ENCODE assay signal across 19 cellular contexts in genomic region chr3:57026918-57027317, GRCh38. TPM values are rescaled to one million over a fixed set of nuclear protein-coding genes. Genes with fewer than 3 reads are reported as not detected.
DNase-seq lines count a peak whose midpoint lies in the region; ATAC-seq, FAIRE-seq and TF ChIP-seq lines count a peak whose summit lies in the region.
"Had no signal": no experiment of that assay in that cellular context is flagged by ENCODE, and none has a peak within 500 bp of the region (broad histone marks: within the 10 kb centered on the region; RNA-seq: fewer than 3 reads in every experiment).

No MANE protein-coding gene starts in this region.

- no peaks in the 10 kb centered on the region for H3K4me1 ChIP-seq in pancreas
- H3K4me1 ChIP-seq: neural progenitor cell had no signal

- H3K27ac ChIP-seq in pancreas: no peak overlapping the region
- H3K27ac ChIP-seq: lower lobe of right lung, neural progenitor cell had no signal

- TF ChIP-seq CTCF in pancreas (IDR thresholded peaks at IDR 0.05): no peak

- no peaks in the 10 kb centered on the region for H3K27me3 ChIP-seq in pancreas
- H3K27me3 ChIP-seq: neural progenitor cell had no signal

- H3K9me3 ChIP-seq in pancreas: no peaks in the 10 kb centered on the region
- H3K9me3 ChIP-seq: lower lobe of right lung had no signal

- no peak for FAIRE-seq in pancreas (lab: Jason Lieb, UNC)
- FAIRE-seq: urothelium cell line had no signal

- intact Hi-C loops in pancreas (cut with DNase I): no loop called here

- peak; percentile 8 for DNase-seq in NCI-H2171 treated with DMSO at 0.1 percent for 48 hours (lab: John Stamatoyannopoulos, UW)
- DNase-seq in NCI-H2171 (lab: John Stamatoyannopoulos, UW): no peak
- peak; percentile 73 for DNase-seq in RPMI7951 (ENCODE audit: low read depth)
- DNase-seq in dermis blood vessel endothelial cell: peak; percentile 47
- peak in 3 of 6 donors; percentile 31 to 48 (median 42) for DNase-seq in pancreas
- no peak for DNase-seq in germinal center (ENCODE audit: low spot score)
- DNase-seq in ureter (ENCODE audit: low spot score): no peak
- DNase-seq: activated CD4-positive, alpha-beta T cell treated with anti-CD3 and anti-CD28 coated beads for 4 hours; activated T-cell treated with anti-CD3 and anti-CD28 coated beads, Interleukin-2, amount 50 U/mL, for 1 hour; lower lobe of right lung; NCI-H1694; NCI-H510A treated with DMSO at 0.1 percent for 48 hours; T-helper 1 cell had no signal

- ATAC-seq in pancreas: peak in 3 of 4 donors; percentile 23 to 57 (median 34)
- no peak for ATAC-seq in HG03469 (IDR thresholded peaks at IDR 0.05; ENCODE audit: unreplicated experiment)
- ATAC-seq: GM23338; lower lobe of right lung; stimulated activated memory B cell treated with anti-CD40 and anti-IgM and Interleukin-4, amounts not matched to agents 10 μg/mL and 1 μg/mL and 100 μg/mL, for 72 hours had no signal

- no peak overlapping the region for H3K4me3 ChIP-seq in pancreas
- H3K4me3 ChIP-seq: GM23338, lower lobe of right lung, neural progenitor cell had no signal

- WGBS in pancreas, 2 donors: 62 to 65% methylated on average over 3 of the region's 3 CpGs

- H3K36me3 ChIP-seq in pancreas: no peaks in the 10 kb centered on the region
- H3K36me3 ChIP-seq: lower lobe of right lung, neural progenitor cell had no signal

RNA-seq across cellular contexts. Expression of gene SPATA12, which starts 33.5 kb away (rescaled TPM):
- 0.39 TPM in 1 of 2 replicates, not detected in the other for total RNA-seq in RPMI7951 (2014; rRNA removed; shearing (Covaris generic))
- 0.17 and 0.33 TPM in 2 replicates for total RNA-seq in dermis blood vessel endothelial cell
- under 1 TPM in 2 of 6 donors, not detected in 4; 0.06 to 0.12 TPM for total RNA-seq in pancreas
- polyA plus RNA-seq in pancreas: not detected
- not detected for total RNA-seq in ureter
- polyA plus RNA-seq: IgD-negative memory B cell had no signal

Comparison
In these comparisons a context has a peak if more than half of its experiments do, and no peak if none do; other contexts are left out.
1. DNase-seq: peak in NCI-H2171 treated with DMSO at 0.1 percent for 48 hours (single experiment), RPMI7951 (single experiment) and dermis blood vessel endothelial cell (single experiment); none in NCI-H2171 (single experiment), germinal center (single experiment) and ureter (single experiment).